24 cellular contexts compared by ENCODE assay signal in the genomic region with DNA sequence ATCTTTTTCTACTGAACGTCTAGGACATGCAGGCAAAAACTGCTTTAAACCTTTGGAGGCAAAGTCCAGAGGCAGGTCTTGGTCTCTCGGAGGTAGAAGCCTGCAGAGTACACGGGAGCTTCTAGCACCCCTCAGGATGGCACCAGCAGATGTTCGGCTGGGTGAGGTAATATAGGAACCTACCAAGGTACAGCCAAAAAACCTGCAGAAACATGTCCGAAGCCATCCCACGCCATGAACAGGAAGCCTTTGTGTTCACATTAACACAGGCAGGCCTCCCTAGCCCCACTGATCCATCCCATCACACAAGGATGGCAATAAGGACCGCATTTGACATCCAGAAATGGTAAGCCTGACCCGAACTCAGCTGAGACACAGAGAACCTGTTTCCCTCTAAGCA.
"Had no signal": no experiment of that assay in that cellular context is flagged by ENCODE, and none has a peak within 500 bp of the region (broad histone marks: within the 10 kb centered on the region; RNA-seq: fewer than 3 reads in every experiment).

No MANE protein-coding gene starts in this region.

- DNase-seq: activated CD4-positive, alpha-beta memory T cell treated with anti-CD3 and anti-CD28 coated beads, Interleukin-2, amount 10 ng/mL, durations not matched to agents 7 days and 5 days; activated CD4-positive, alpha-beta T cell treated with anti-CD3 and anti-CD28 coated beads, Interleukin-2, amount 10 ng/mL, durations not matched to agents 24 days and 14 days; activated effector memory CD4-positive, alpha-beta T cell treated with Interleukin-2 at 50 U/mL for 16 hours; activated naive CD4-positive, alpha-beta T cell treated with anti-CD3 and anti-CD28 coated beads for 36 hours; activated naive CD8-positive, alpha-beta T cell treated with anti-CD3 and anti-CD28 coated beads, Interleukin-2, amount 10 ng/mL, durations not matched to agents 7 days and 5 days; activated T-cell treated with anti-CD3 and anti-CD28 coated beads, Interleukin-2, amount 50 U/mL, for 72 hours; amniotic stem cell; cortex of kidney; endodermal cell; heart left ventricle; islet precursor cell; left colon; naive B cell; posterior cingulate gyrus; stimulated activated CD4-positive, alpha-beta T cell treated with anti-CD3 and anti-CD28 coated beads, Interleukin-15, amount 100 ng/mL, for 24 hours; testis; uterus had no signal

- H3K9me3 ChIP-seq: breast epithelium, gastroesophageal sphincter, heart left ventricle, testis, uterus had no signal

- H3K27me3 ChIP-seq: breast epithelium, gastroesophageal sphincter, testis, uterus had no signal

- H3K4me1 ChIP-seq: uterus had no signal

- ATAC-seq: activated CD4-positive, CD25-positive, alpha-beta regulatory T cell treated with anti-CD3 and anti-CD28 coated beads, Interleukin-2, amount 50 U/mL, for 24 hours; activated T-cell treated with anti-CD3 and anti-CD28 coated beads, Interleukin-2, amount 50 U/mL, for 72 hours; gastroesophageal sphincter; heart left ventricle; sciatic nerve; stimulated activated memory B cell treated with anti-CD40 and anti-IgM and Interleukin-4, amounts not matched to agents 10 μg/mL and 1 μg/mL and 100 μg/mL, for 72 hours had no signal

- H3K4me3 ChIP-seq: breast epithelium, gastroesophageal sphincter, heart left ventricle, smooth muscle cell, testis, uterus had no signal

- H3K27ac ChIP-seq: breast epithelium, gastroesophageal sphincter, heart left ventricle, testis, uterus, VCaP had no signal

- H3K36me3 ChIP-seq: breast epithelium, gastroesophageal sphincter, heart left ventricle, uterus had no signal
